ENCODE assay signal across 11 cellular contexts in genomic region chr2:239296020-239296932, GRCh38.
DNase-seq lines count a peak whose midpoint lies in the region; ATAC-seq and TF ChIP-seq lines count a peak whose summit lies in the region.
"Had no signal": no experiment of that assay in that cellular context is flagged by ENCODE, and none has a peak within 500 bp of the region (broad histone marks: within the 10 kb centered on the region; RNA-seq: fewer than 3 reads in every experiment).

No MANE protein-coding gene starts in this region.

- peak overlapping the region; percentile 76 for H3K27ac ChIP-seq in cingulate gyrus (ENCODE audit: low read depth, low read length)
- peak overlapping the region; percentile 39 to 83 (median 66) for H3K27ac ChIP-seq in transverse colon
- H3K27ac ChIP-seq: C4-2B had no signal

- H3K27ac Mint-ChIP-seq in activated naive CD4-positive, alpha-beta T cell treated with anti-CD3 and anti-CD28 coated beads, Interleukin-2, amount 50 U/mL, for 24 hours, result peak overlapping the region; percentile 86
- H3K27ac Mint-ChIP-seq in activated naive CD4-positive, alpha-beta T cell treated with anti-CD3 and anti-CD28 coated beads, Interleukin-2, amount 50 U/mL, for 72 hours, result peak overlapping the region in 1 of 2 donors; percentile 85
- H3K27ac Mint-ChIP-seq: activated B cell treated with CpG ODN at 0.5 μM for 24 hours had no signal

- H3K4me1 ChIP-seq in mucosa of stomach (ENCODE audit: control insufficient read depth, insufficient read depth, low read length) (peaks cover 69% of the 10 kb centered on the region), transverse colon (peaks cover 55 to 92% (median 85%) of the 10 kb centered on the region in 4 donors)

- no peaks in the 10 kb centered on the region for H3K27me3 ChIP-seq in mucosa of stomach (ENCODE audit: control insufficient read depth, insufficient read depth, low read length)
- no peaks in the 10 kb centered on the region for H3K27me3 ChIP-seq in transverse colon

- H3K27me3 Mint-ChIP-seq in activated naive CD4-positive, alpha-beta T cell treated with anti-CD3 and anti-CD28 coated beads, Interleukin-2, amount 50 U/mL, for 24 hours, result no peaks in the 10 kb centered on the region

- intact Hi-C loops in transverse colon (cut with DNase I; ENCODE audit: low total_unique reads), result no loop called here

- in situ Hi-C loops in transverse colon (cut with MboI; ENCODE audit: low pct_ligation_motif_present in 1 of 4, low pct_unique_long_range_greater_than_20kb in 1 of 4, low sequenced_read_pairs in 3 of 4), result no loop called here

- no peak for TF ChIP-seq CTCF in transverse colon (IDR thresholded peaks at IDR 0.05)

- H3K4me3 ChIP-seq in mucosa of stomach (ENCODE audit: low read length), result no peak overlapping the region
- H3K4me3 ChIP-seq in transverse colon, result no peak overlapping the region

- TF ChIP-seq EP300 in transverse colon (IDR thresholded peaks at IDR 0.05; ENCODE audit: low read depth), result no peak

- no peak for ATAC-seq in activated naive CD4-positive, alpha-beta T cell treated with anti-CD3 and anti-CD28 coated beads, Interleukin-2, amount 50 U/mL, for 72 hours

- no peaks in the 10 kb centered on the region for H3K9me3 ChIP-seq in mucosa of stomach (ENCODE audit: control insufficient read depth, low read length)
- no peaks in the 10 kb centered on the region for H3K9me3 ChIP-seq in transverse colon

- no peaks in the 10 kb centered on the region for H3K36me3 Mint-ChIP-seq in activated naive CD4-positive, alpha-beta T cell treated with anti-CD3 and anti-CD28 coated beads, Interleukin-2, amount 50 U/mL, for 24 hours
- H3K36me3 Mint-ChIP-seq in activated naive CD4-positive, alpha-beta T cell treated with anti-CD3 and anti-CD28 coated beads, Interleukin-2, amount 50 U/mL, for 72 hours, result peaks cover 0 to 7% of the 10 kb centered on the region in 2 donors

- H3K4me1 Mint-ChIP-seq in activated naive CD4-positive, alpha-beta T cell treated with anti-CD3 and anti-CD28 coated beads, Interleukin-2, amount 50 U/mL, for 24 hours, result peaks cover 65% of the 10 kb centered on the region

- H3K9ac ChIP-seq in mucosa of stomach (ENCODE audit: low read length), result peak overlapping the region; percentile 0

- WGBS in transverse colon (ENCODE audit: low coverage in 1 of 2), 2 donors, result 65 to 78% methylated on average over 6 to 19 of the region's 19 CpGs

- no peaks in the 10 kb centered on the region for H3K36me3 ChIP-seq in mucosa of stomach (ENCODE audit: control insufficient read depth, insufficient read depth, low read length)
- H3K36me3 ChIP-seq in transverse colon, result no peaks in the 10 kb centered on the region

- H3K9me3 Mint-ChIP-seq in activated naive CD4-positive, alpha-beta T cell treated with anti-CD3 and anti-CD28 coated beads, Interleukin-2, amount 50 U/mL, for 24 hours, result no peaks in the 10 kb centered on the region
- no peaks in the 10 kb centered on the region for H3K9me3 Mint-ChIP-seq in activated naive CD4-positive, alpha-beta T cell treated with anti-CD3 and anti-CD28 coated beads, Interleukin-2, amount 50 U/mL, for 72 hours
- H3K9me3 Mint-ChIP-seq: activated B cell treated with CpG ODN at 0.5 μM for 24 hours had no signal

- peak overlapping the region; percentile 81 for H3K4me3 Mint-ChIP-seq in activated naive CD4-positive, alpha-beta T cell treated with anti-CD3 and anti-CD28 coated beads, Interleukin-2, amount 50 U/mL, for 24 hours
- H3K4me3 Mint-ChIP-seq: activated B cell treated with CpG ODN at 0.5 μM for 24 hours had no signal

- no peak for TF ChIP-seq POLR2A in transverse colon (IDR thresholded peaks at IDR 0.05)

- no peak for DNase-seq in activated naive CD4-positive, alpha-beta T cell treated with anti-CD3 and anti-CD28 coated beads, Interleukin-2, amount 50 U/mL, for 72 hours (ENCODE audit: low spot score in 2 of 2)
- DNase-seq in transverse colon, result peak; percentile 13
- DNase-seq in hepatic stellate cell (ENCODE audit: low spot score), result no peak
- DNase-seq in RPMI8226, result no peak
- DNase-seq in NCI-H524 treated with DMSO at 0.1 percent for 48 hours (lab: John Stamatoyannopoulos, UW), result no peak
- DNase-seq: activated B cell treated with CpG ODN at 0.5 μM for 24 hours, cerebellar nuclear complex had no signal
